ENCODE assay signal across 8 cellular contexts in genomic region chr16:30747799-30748633, GRCh38. TPM values are rescaled to one million over a fixed set of nuclear protein-coding genes. Genes with fewer than 3 reads are reported as not detected.
DNase-seq lines count a peak whose midpoint lies in the region; ATAC-seq and TF ChIP-seq lines count a peak whose summit lies in the region.

PHKG2 (plus strand) TSS chr16:30748425; CDS start chr16:30748821, 396 bp downstream.

- H3K27ac ChIP-seq in spleen, result peak within 1 kb of the TSS; percentile 72 to 91 (median 82)

- no peaks in the 10 kb centered on the region for H3K9me3 Mint-ChIP-seq in central memory CD8-positive, alpha-beta T cell

- H3K4me1 Mint-ChIP-seq in central memory CD8-positive, alpha-beta T cell, result peaks cover 36% of the 10 kb centered on the region

- H3K4me3 ChIP-seq in AG09309 (ENCODE audit: control insufficient read depth, low read depth, low read length) (peak within 1 kb of the TSS; percentile 58), spleen (peak within 1 kb of the TSS; percentile 65 to 94 (median 82))

- peaks cover 0 to 31% (median 22%) of the 10 kb centered on the region in 6 donors for H3K4me1 ChIP-seq in spleen

- no peak for TF ChIP-seq CTCF in AG09309 (IDR thresholded peaks at IDR 0.05; ENCODE audit: control insufficient read depth, insufficient read depth, low read depth, low read length, missing control alignments)
- TF ChIP-seq CTCF in spleen (IDR thresholded peaks at IDR 0.05 in 8 of 11, conservative IDR thresholded peaks at IDR 0.05 in 3 of 11), result peak in 4 of 11 experiments; percentile 24 to 44 (median 37)

- ATAC-seq in GM19025 (IDR thresholded peaks at IDR 0.05; ENCODE audit: low read depth, unreplicated experiment) (peak; percentile 97), HG03342 (IDR thresholded peaks at IDR 0.05; ENCODE audit: unreplicated experiment) (peak; percentile 95)
- ATAC-seq in central memory CD8-positive, alpha-beta T cell (replicated peaks; ENCODE audit: extremely low read depth, poor library complexity, severe bottlenecking), result peak; percentile 97

- no peak for TF ChIP-seq POLR2A in spleen (IDR thresholded peaks at IDR 0.05)

- intact Hi-C loops in spleen (cut with DNase I; ENCODE audit: low total_unique reads), result no loop called here

- peaks cover 33% of the 10 kb centered on the region for H3K36me3 Mint-ChIP-seq in central memory CD8-positive, alpha-beta T cell (ENCODE audit: insufficient read depth)

- 3 to 4% (median 3%) methylated on average over 48 to 60 of the region's 60 CpGs for WGBS in spleen, 5 donors

- peaks cover 0 to 52% (median 34%) of the 10 kb centered on the region in 6 donors for H3K36me3 ChIP-seq in spleen

- H3K27me3 Mint-ChIP-seq in central memory CD8-positive, alpha-beta T cell, result no peaks in the 10 kb centered on the region

- H3K4me3 Mint-ChIP-seq in central memory CD8-positive, alpha-beta T cell, result peak within 1 kb of the TSS; percentile 90

- no peaks in the 10 kb centered on the region for H3K9me3 ChIP-seq in spleen

- H3K27me3 ChIP-seq in spleen (replicated peaks in 1 of 7), result no peaks in the 10 kb centered on the region

- H3K27ac Mint-ChIP-seq in central memory CD8-positive, alpha-beta T cell (ENCODE audit: low read depth), result peak within 1 kb of the TSS; percentile 86

- peak; percentile 91 for DNase-seq in AG09309 (ENCODE audit: low read depth)
- DNase-seq in NCI-H446 (lab: John Stamatoyannopoulos, UW), result peak; percentile 96 to 98
- peak; percentile 89 for DNase-seq in activated CD4-positive, CD25-positive, alpha-beta regulatory T cell treated with anti-CD3 and anti-CD28 coated beads, Interleukin-2, amount 50 U/mL, for 16 hours (ENCODE audit: low read depth, low spot score)
- peak; percentile 86 to 93 for DNase-seq in central memory CD8-positive, alpha-beta T cell (ENCODE audit: low spot score in 2 of 2)
- DNase-seq in inferior parietal cortex (ENCODE audit: extremely low spot score), result peak; percentile 99
- peak; percentile 100 for DNase-seq in spleen

RNA-seq across cellular contexts. Expression of gene PHKG2, which starts in this region (rescaled TPM):
- total RNA-seq in spleen, result 10 to 100 TPM; 28.5 to 36.7 (median 34.0) TPM
- 10 to 100 TPM; 30.3 to 51.6 (median 42.8) TPM for polyA plus RNA-seq in spleen

Comparison
In these comparisons a context has a peak if more than half of its experiments do, and no peak if none do; other contexts are left out.
1. Peak in every context shown above with its lines: DNase-seq, ATAC-seq, H3K4me3 ChIP-seq and H3K27ac ChIP-seq.